In the genomic region with DNA sequence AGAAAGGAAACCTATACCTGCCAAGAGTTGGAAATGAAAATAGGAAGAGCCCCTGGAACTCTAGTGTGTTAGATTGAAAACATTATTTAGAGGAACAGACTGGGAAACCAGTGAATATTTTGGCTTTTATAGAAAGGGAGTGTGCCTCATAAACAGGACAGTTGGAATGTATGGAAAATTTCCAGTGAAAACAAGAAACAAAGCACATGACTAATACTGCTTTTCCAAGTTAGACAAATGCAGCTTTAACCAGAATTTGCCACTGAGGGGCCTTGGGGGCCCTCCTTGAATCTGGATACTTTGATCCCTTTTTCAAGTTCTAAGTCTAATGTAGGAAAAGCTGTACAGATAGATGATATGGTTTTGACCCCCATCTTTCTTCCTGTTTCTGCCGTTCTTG, we compare ENCODE assay signal across 13 cellular contexts. TPM values are rescaled to one million over a fixed set of nuclear protein-coding genes. Genes with fewer than 3 reads are reported as not detected.
DNase-seq lines count a peak whose midpoint lies in the region; ATAC-seq and TF ChIP-seq lines count a peak whose summit lies in the region.
"Had no signal": no experiment of that assay in that cellular context is flagged by ENCODE, and none has a peak within 500 bp of the region (broad histone marks: within the 10 kb centered on the region; RNA-seq: fewer than 3 reads in every experiment).

No MANE protein-coding gene starts in this region.

- TF ChIP-seq CTCF in nephron (IDR thresholded peaks at IDR 0.05; ENCODE audit: unreplicated experiment in 3 of 3) = no peak
- no peak for TF ChIP-seq CTCF in CD14-positive monocyte (IDR thresholded peaks at IDR 0.05)

- peaks cover 50% of the 10 kb centered on the region for H3K4me1 Mint-ChIP-seq in nephron
- peaks cover 9% of the 10 kb centered on the region for H3K4me1 Mint-ChIP-seq in CD14-positive monocyte

- H3K27ac Mint-ChIP-seq in nephron (peak overlapping the region; percentile 84 to 92 (median 90)), CD14-positive monocyte (no peak overlapping the region)

- H3K27me3 Mint-ChIP-seq in nephron (ENCODE audit: low read depth) = no peaks in the 10 kb centered on the region
- peaks cover 0 to 2% (median 0%) of the 10 kb centered on the region in 3 donors for H3K27me3 Mint-ChIP-seq in CD14-positive monocyte (ENCODE audit: low read depth in 3 of 3)

- no peaks in the 10 kb centered on the region for H3K9me3 Mint-ChIP-seq in nephron
- peaks cover 0 to 2% (median 0%) of the 10 kb centered on the region in 7 donors for H3K9me3 Mint-ChIP-seq in CD14-positive monocyte

- ATAC-seq in HG03460 (IDR thresholded peaks at IDR 0.05; ENCODE audit: unreplicated experiment) = no peak
- ATAC-seq in HG02678 (IDR thresholded peaks at IDR 0.05; ENCODE audit: unreplicated experiment) = no peak

- intact Hi-C loops in CD14-positive monocyte (cut with micrococcal nuclease) = no loop called here

- H3K36me3 Mint-ChIP-seq in nephron (ENCODE audit: low read depth) = peaks cover 16% of the 10 kb centered on the region
- H3K36me3 Mint-ChIP-seq in CD14-positive monocyte = no peaks in the 10 kb centered on the region

- peak overlapping the region in 2 of 3 experiments; percentile 6 to 30 for H3K4me3 Mint-ChIP-seq in nephron
- H3K4me3 Mint-ChIP-seq in CD14-positive monocyte = no peak overlapping the region

- peak; percentile 68 for DNase-seq in COLO829 (ENCODE audit: low spot score)
- peak; percentile 62 for DNase-seq in NCI-H446 treated with DMSO at 0.1 percent for 48 hours (lab: John Stamatoyannopoulos, UW)
- no peak for DNase-seq in NCI-H2029 (lab: John Stamatoyannopoulos, UW)
- DNase-seq in CD14-positive monocyte (ENCODE audit: low spot score) = no peak
- DNase-seq: amniotic stem cell, kidney glomerular epithelial cell, NCI-H187, OCI-M1 had no signal

- peak overlapping the region; percentile 8 for H3K27ac ChIP-seq in cingulate gyrus (ENCODE audit: low read depth, low read length)
- H3K27ac ChIP-seq: neutrophil had no signal

RNA-seq across cellular contexts. Expression of gene ITGB8, which starts 21.2 kb away (rescaled TPM):
- polyA plus RNA-seq in CD14-positive monocyte = under 1 TPM; 0.19 to 0.28 TPM

Comparison
In these comparisons a context has a peak if more than half of its experiments do, and no peak if none do; other contexts are left out.
1. DNase-seq: peak in COLO829 (single experiment) and NCI-H446 treated with DMSO at 0.1 percent for 48 hours (single experiment); none in NCI-H2029 (single experiment) and CD14-positive monocyte (single experiment).
2. H3K27ac Mint-ChIP-seq: peak in nephron (3 of 3); none in CD14-positive monocyte (0 of 7).
3. H3K4me3 Mint-ChIP-seq: peak in nephron (2 of 3); none in CD14-positive monocyte (0 of 2).